In genomic region chr13:40221460-40222201, GRCh38 we compare ENCODE assay signal across 9 cellular contexts.
DNase-seq lines count a peak whose midpoint lies in the region; ATAC-seq and TF ChIP-seq lines count a peak whose summit lies in the region.
"Had no signal": no experiment of that assay in that cellular context is flagged by ENCODE, and none has a peak within 500 bp of the region (broad histone marks: within the 10 kb centered on the region; RNA-seq: fewer than 3 reads in every experiment).

No MANE protein-coding gene starts in this region.

- H3K4me3 ChIP-seq in A673 (ENCODE audit: low read depth, low read length, poor library complexity, severe bottlenecking) (no peak overlapping the region), RWPE2 (ENCODE audit: severe bottlenecking) (no peak overlapping the region), colonic mucosa (no peak overlapping the region)

- H3K36me3 ChIP-seq in A673 (ENCODE audit: insufficient read depth, low read length, poor library complexity, severe bottlenecking) = no peaks in the 10 kb centered on the region
- no peaks in the 10 kb centered on the region for H3K36me3 ChIP-seq in RWPE2 (ENCODE audit: low read depth)
- H3K36me3 ChIP-seq in colonic mucosa = no peaks in the 10 kb centered on the region

- CTCF ChIA-PET in A673 (lab: Charles Lee) = no interaction called here

- ATAC-seq in RWPE2 (ENCODE audit: low read depth) = peak; percentile 21; the same call in 1 of the 3 replicates
- ATAC-seq in natural killer cell = peak; percentile 71 to 76 (median 73)
- no peak for ATAC-seq in GM21423 (IDR thresholded peaks at IDR 0.05; ENCODE audit: unreplicated experiment)

- H3K36me3 Mint-ChIP-seq in natural killer cell (no peaks in the 10 kb centered on the region), CD14-positive monocyte (no peaks in the 10 kb centered on the region)

- H3K27me3 Mint-ChIP-seq in natural killer cell (ENCODE audit: low read depth in 2 of 2) = no peaks in the 10 kb centered on the region
- peaks cover 0 to 6% (median 5%) of the 10 kb centered on the region in 3 donors for H3K27me3 Mint-ChIP-seq in CD14-positive monocyte (ENCODE audit: low read depth in 3 of 3)

- BruUV-seq in A673 (replicated peaks; lab: Mats Ljungman, UMichigan) = no TSS peak

- peaks cover 33 to 34% of the 10 kb centered on the region in 2 donors for H3K4me1 Mint-ChIP-seq in natural killer cell
- peaks cover 4% of the 10 kb centered on the region for H3K4me1 Mint-ChIP-seq in CD14-positive monocyte

- intact Hi-C loops in A673 (cut with micrococcal nuclease; ENCODE audit: unreplicated experiment) (no loop called here), colonic mucosa (cut with DNase I) (no loop called here), natural killer cell (cut with micrococcal nuclease) (loop anchor here (1.0 to 10.0 kb wide), 2 partner anchors 167 to 443 kb away; partner anchors contain the start of gene FOXO1), CD14-positive monocyte (cut with micrococcal nuclease) (no loop called here)

- H3K9me3 ChIP-seq in A673 (ENCODE audit: low read depth, low read length, poor library complexity, severe bottlenecking) (no peaks in the 10 kb centered on the region), RWPE2 (ENCODE audit: severe bottlenecking) (no peaks in the 10 kb centered on the region), colonic mucosa (no peaks in the 10 kb centered on the region)

- POLR2A ChIA-PET in A673 (lab: Charles Lee; ENCODE audit: low non-redundant PET) = no interaction called here

- no peak overlapping the region for H3K9ac ChIP-seq in colonic mucosa (ENCODE audit: low read depth in 2 of 2, low read length in 2 of 2)

- TF ChIP-seq CTCF in A673 (conservative IDR thresholded peaks at IDR 0.05; ENCODE audit: low read depth, low read length) = no peak
- TF ChIP-seq CTCF in RWPE2 (IDR thresholded peaks at IDR 0.05; ENCODE audit: poor library complexity, severe bottlenecking) = no peak
- no peak for TF ChIP-seq CTCF in colonic mucosa (IDR thresholded peaks at IDR 0.05)
- no peak for TF ChIP-seq CTCF in natural killer cell (IDR thresholded peaks at IDR 0.05)
- no peak for TF ChIP-seq CTCF in CD14-positive monocyte (IDR thresholded peaks at IDR 0.05)

- peak overlapping the region; percentile 74 to 88 for H3K27ac Mint-ChIP-seq in natural killer cell
- H3K27ac Mint-ChIP-seq in CD14-positive monocyte = no peak overlapping the region
- H3K27ac Mint-ChIP-seq: dendritic cell treated with granulocyte-macrophage colony-stimulating factor and Interleukin-4, amounts not matched to agents 40 ng/mL and 50 ng/mL, for 4 days had no signal

- H3K27me3 ChIP-seq in A673 (replicated peaks; ENCODE audit: insufficient read depth, low read depth, low read length, poor library complexity) = no peaks in the 10 kb centered on the region
- H3K27me3 ChIP-seq in RWPE2 (ENCODE audit: insufficient read depth, poor library complexity, severe bottlenecking) = no peaks in the 10 kb centered on the region
- no peaks in the 10 kb centered on the region for H3K27me3 ChIP-seq in colonic mucosa

- peak; percentile 18 for DNase-seq in A673 (ENCODE audit: low spot score)
- no peak for DNase-seq in RWPE2 (ENCODE audit: low spot score)
- DNase-seq in colonic mucosa = no peak
- peak; percentile 24 for DNase-seq in natural killer cell
- no peak for DNase-seq in NCI-H2196 (lab: John Stamatoyannopoulos, UW; ENCODE audit: unreplicated experiment)
- no peak for DNase-seq in CD14-positive monocyte (ENCODE audit: low spot score)
- no peak for DNase-seq in NCI-H2196 treated with DMSO at 0.1 percent for 48 hours (lab: John Stamatoyannopoulos, UW; ENCODE audit: unreplicated experiment)

- H3K27ac ChIP-seq in A673 (ENCODE audit: low read depth, low read length, poor library complexity, severe bottlenecking) (no peak overlapping the region), RWPE2 (ENCODE audit: poor library complexity, severe bottlenecking) (peak overlapping the region; percentile 51), colonic mucosa (peak overlapping the region; percentile 9)

- H3K4me3 Mint-ChIP-seq in natural killer cell = peak overlapping the region; percentile 32
- peak overlapping the region in 1 of 2 donors; percentile 24 for H3K4me3 Mint-ChIP-seq in CD14-positive monocyte
- H3K4me3 Mint-ChIP-seq: dendritic cell treated with granulocyte-macrophage colony-stimulating factor and Interleukin-4, amounts not matched to agents 40 ng/mL and 50 ng/mL, for 4 days had no signal

- H3K4me1 ChIP-seq in A673 (ENCODE audit: insufficient read depth, low read length, poor library complexity, severe bottlenecking) (no peaks in the 10 kb centered on the region), RWPE2 (ENCODE audit: insufficient read depth, poor library complexity, severe bottlenecking) (peaks cover 11% of the 10 kb centered on the region), colonic mucosa (no peaks in the 10 kb centered on the region)

- H3K9me3 Mint-ChIP-seq in natural killer cell (no peaks in the 10 kb centered on the region), CD14-positive monocyte (peaks cover 0 to 2% (median 0%) of the 10 kb centered on the region in 7 donors)
- H3K9me3 Mint-ChIP-seq: dendritic cell treated with granulocyte-macrophage colony-stimulating factor and Interleukin-4, amounts not matched to agents 40 ng/mL and 50 ng/mL, for 4 days had no signal

Comparison
In these comparisons a context has a peak if more than half of its experiments do, and no peak if none do; other contexts are left out.
1. DNase-seq: peak in A673 (single experiment) and natural killer cell (single experiment); none in RWPE2 (single experiment), colonic mucosa (single experiment), NCI-H2196 (single experiment), CD14-positive monocyte (single experiment) and NCI-H2196 treated with DMSO at 0.1 percent for 48 hours (single experiment).
2. H3K27ac Mint-ChIP-seq: peak in natural killer cell (2 of 2); none in CD14-positive monocyte (0 of 7).